Comparison of ENCODE assay signal across 10 cellular contexts in genomic region chr16:71919033-71919432, GRCh38. TPM values are rescaled to one million over a fixed set of nuclear protein-coding genes. Genes with fewer than 3 reads are reported as not detected.
DNase-seq lines count a peak whose midpoint lies in the region; ATAC-seq and TF ChIP-seq lines count a peak whose summit lies in the region.
"Had no signal": no experiment of that assay in that cellular context is flagged by ENCODE, and none has a peak within 500 bp of the region (broad histone marks: within the 10 kb centered on the region; RNA-seq: fewer than 3 reads in every experiment).

No MANE protein-coding gene starts in this region.

- no peaks in the 10 kb centered on the region for H3F3A ChIP-seq in PC-3 (ENCODE audit: low read length, unreplicated experiment)

- POLR2A ChIA-PET in PC-3 (lab: Charles Lee; ENCODE audit: unreplicated experiment) = no interaction called here

- peaks cover 42 to 62% of the 10 kb centered on the region in 2 donors for H3K4me1 Mint-ChIP-seq in immature natural killer cell

- peaks cover 0 to 85% of the 10 kb centered on the region in 2 donors for H3K36me3 ChIP-seq in left lung
- H3K36me3 ChIP-seq in PC-3 (ENCODE audit: low read depth, low read length) = peaks cover 76% of the 10 kb centered on the region
- peaks cover 0 to 68% of the 10 kb centered on the region in 2 donors for H3K36me3 ChIP-seq in vagina

- H3K9ac ChIP-seq in PC-3 (ENCODE audit: low read length) = no peak overlapping the region
- H3K9ac ChIP-seq: parathyroid adenoma had no signal

- no peak for TF ChIP-seq POLR2A in vagina (IDR thresholded peaks at IDR 0.05)

- H3K36me3 Mint-ChIP-seq in immature natural killer cell = peaks cover 31 to 66% (median 50%) of the 10 kb centered on the region in 3 donors

- H4K20me1 ChIP-seq in PC-3 (ENCODE audit: low read length) = peaks cover 27% of the 10 kb centered on the region; the same call in 1 of the 2 replicates

- H3K4me3 ChIP-seq in left lung = no peak overlapping the region
- H3K4me3 ChIP-seq in PC-3 (ENCODE audit: low read length) = no peak overlapping the region
- H3K4me3 ChIP-seq in vagina = no peak overlapping the region

- H3K4me1 ChIP-seq in left lung (peaks cover 5 to 40% of the 10 kb centered on the region in 2 donors), PC-3 (ENCODE audit: insufficient read depth, low read length) (peaks cover 5% of the 10 kb centered on the region; the same call in 1 of the 2 replicates), vagina (peaks cover 31% of the 10 kb centered on the region)

- no peak for TF ChIP-seq CTCF in left lung (IDR thresholded peaks at IDR 0.05)
- TF ChIP-seq CTCF in PC-3 (conservative IDR thresholded peaks at IDR 0.05; ENCODE audit: low read depth, low read length) = no peak
- TF ChIP-seq CTCF in vagina (IDR thresholded peaks at IDR 0.05) = no peak

- H3K27ac ChIP-seq in left lung = peak overlapping the region in 1 of 2 donors; percentile 68
- no peak overlapping the region for H3K27ac ChIP-seq in PC-3 (ENCODE audit: low read length)
- H3K27ac ChIP-seq in vagina = no peak overlapping the region
- H3K27ac ChIP-seq: parathyroid adenoma, VCaP had no signal

- CTCF ChIA-PET in PC-3 (lab: Charles Lee) = no interaction called here

- H3K27me3 Mint-ChIP-seq in immature natural killer cell (ENCODE audit: low read depth in 3 of 3) = peaks cover 0 to 5% (median 0%) of the 10 kb centered on the region in 3 donors

- peaks cover 60% of the 10 kb centered on the region for H3K79me2 ChIP-seq in PC-3 (ENCODE audit: low read length)

- ATAC-seq in GM18502 (IDR thresholded peaks at IDR 0.05; ENCODE audit: poor library complexity, unreplicated experiment) = peak; percentile 80
- ATAC-seq in GM21447 (IDR thresholded peaks at IDR 0.05; ENCODE audit: unreplicated experiment) = peak; percentile 86
- peak; percentile 93 for ATAC-seq in HG03460 (IDR thresholded peaks at IDR 0.05; ENCODE audit: unreplicated experiment)
- peak; percentile 84 for ATAC-seq in left lung
- ATAC-seq in PC-3 = no peak

- BruUV-seq in PC-3 (replicated peaks; lab: Mats Ljungman, UMichigan) = no TSS peak

- H3K4me2 ChIP-seq in PC-3 (ENCODE audit: low read length) = no peak overlapping the region

- H3K9me2 ChIP-seq in PC-3 (replicated peaks; ENCODE audit: low read length) = no peaks in the 10 kb centered on the region

- H3K27ac Mint-ChIP-seq in immature natural killer cell = peak overlapping the region in 1 of 6 donors; percentile 53

- H3K9me3 Mint-ChIP-seq in immature natural killer cell = no peaks in the 10 kb centered on the region

- H3K4me3 Mint-ChIP-seq in immature natural killer cell = no peak overlapping the region

- DNase-seq in left lung = no peak
- no peak for DNase-seq in immature natural killer cell
- DNase-seq in DMS53 (lab: John Stamatoyannopoulos, UW) = no peak
- DNase-seq in PC-3 = no peak
- DNase-seq in vagina (ENCODE audit: extremely low spot score in 2 of 2) = no peak

- no peaks in the 10 kb centered on the region for H3K27me3 ChIP-seq in left lung
- H3K27me3 ChIP-seq in PC-3 (ENCODE audit: low read length) = no peaks in the 10 kb centered on the region
- H3K27me3 ChIP-seq in vagina = no peaks in the 10 kb centered on the region

- intact Hi-C loops in left lung (cut with DNase I) (no loop called here), PC-3 (cut with micrococcal nuclease) (no loop called here), vagina (cut with DNase I) (no loop called here)

- no peaks in the 10 kb centered on the region for H3K9me3 ChIP-seq in left lung
- no peaks in the 10 kb centered on the region for H3K9me3 ChIP-seq in PC-3 (ENCODE audit: low read length)
- no peaks in the 10 kb centered on the region for H3K9me3 ChIP-seq in vagina

- H2AFZ ChIP-seq in PC-3 (ENCODE audit: low read length) = no peak overlapping the region
- H2AFZ ChIP-seq: parathyroid adenoma had no signal

RNA-seq across cellular contexts. Expression of gene IST1, which starts 23.7 kb away (rescaled TPM):
- total RNA-seq in left lung (100 to 1,000 TPM; 156 to 175 TPM), PC-3 (2014; rRNA removed) (75.2 and 86.4 TPM in 2 replicates), vagina (159 TPM)
- polyA plus RNA-seq in immature natural killer cell = 100 to 1,000 TPM in 2 of 3 donors, 10 to 100 TPM in 1; 98.3 to 171 (median 141) TPM

RNA-seq across cellular contexts. Expression of gene ZNF821, which starts 35.1 kb away (rescaled TPM):
- total RNA-seq in left lung = 1 to 10 TPM; 5.3 to 6.6 TPM
- 10 to 100 TPM in 2 of 3 donors, 1 to 10 TPM in 1; 9.3 to 12.6 (median 12.2) TPM for polyA plus RNA-seq in immature natural killer cell
- 4.7 and 5.4 TPM in 2 replicates for total RNA-seq in PC-3 (2014; rRNA removed)
- total RNA-seq in vagina = 8.8 TPM
